8 cellular contexts compared by ENCODE assay signal in the genomic region with DNA sequence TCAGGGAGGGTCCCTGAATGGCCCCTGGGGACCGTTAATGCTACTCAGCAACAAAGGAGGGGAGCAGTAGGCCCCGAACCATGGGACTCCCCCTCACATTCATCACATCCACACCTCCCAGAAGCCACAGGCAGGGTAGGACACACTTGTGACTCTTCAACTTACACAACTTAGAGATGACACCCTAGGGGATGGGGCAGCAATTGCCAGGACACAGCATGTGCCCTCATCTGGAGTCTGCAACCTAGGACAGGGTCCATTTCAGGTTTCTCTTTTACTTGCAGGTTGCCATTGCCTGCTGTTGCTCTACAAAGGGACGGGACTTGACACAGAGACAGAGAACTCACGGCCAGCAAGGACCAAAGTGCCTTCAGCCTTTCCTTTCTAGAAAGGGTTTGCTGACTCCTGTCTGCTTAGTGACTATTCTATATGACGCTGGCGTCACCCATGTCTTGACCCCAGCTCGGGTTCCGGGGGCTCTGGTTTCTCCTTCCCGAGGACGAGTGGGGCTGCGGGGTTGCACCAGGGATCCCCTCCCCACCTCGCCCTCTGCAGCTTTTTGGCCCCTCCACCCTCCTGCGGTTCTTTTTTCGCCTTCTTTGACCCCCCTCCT. TPM values are rescaled to one million over a fixed set of nuclear protein-coding genes. Genes with fewer than 3 reads are reported as not detected.
DNase-seq lines count a peak whose midpoint lies in the region; TF ChIP-seq lines count a peak whose summit lies in the region.

No MANE protein-coding gene starts in this region.

- H3K4me2 ChIP-seq in OCI-LY3 (ENCODE audit: low read length): peak overlapping the region; percentile 83

- H3K9ac ChIP-seq in OCI-LY3 (ENCODE audit: low read length) (peak overlapping the region; percentile 61), endocrine pancreas (ENCODE audit: control insufficient read depth, insufficient read depth, low read length) (peak overlapping the region; percentile 5)

- intact Hi-C loops in Caco-2 (cut with micrococcal nuclease; ENCODE audit: unreplicated experiment): loop anchor here (5.0 kb wide), 2 partner anchors 51 to 136 kb away; no protein-coding TSS in a partner anchor

- H3K36me3 ChIP-seq in Caco-2 (ENCODE audit: control insufficient read depth, insufficient read depth, low read length): no peaks in the 10 kb centered on the region
- H3K36me3 ChIP-seq in OCI-LY3 (replicated peaks; ENCODE audit: low read depth, low read length): no peaks in the 10 kb centered on the region
- H3K36me3 ChIP-seq in endocrine pancreas (ENCODE audit: control insufficient read depth, insufficient read depth, low read length): no peaks in the 10 kb centered on the region

- peak overlapping the region; percentile 66 for H3K4me3 ChIP-seq in Caco-2 (ENCODE audit: low read depth, low read length)
- H3K4me3 ChIP-seq in OCI-LY3 (ENCODE audit: low read length): peak overlapping the region; percentile 86
- peak overlapping the region; percentile 52 for H3K4me3 ChIP-seq in endocrine pancreas (ENCODE audit: control insufficient read depth, insufficient read depth, low read length)

- in situ Hi-C loops in GM13976 (cut with MboI; ENCODE audit: low sequenced_read_pairs, unreplicated experiment): loop anchor here (25.0 kb wide), 1 partner anchor 744 kb away; no protein-coding TSS in a partner anchor

- H3K79me2 ChIP-seq in OCI-LY3 (ENCODE audit: low read length): no peaks in the 10 kb centered on the region

- no peak for TF ChIP-seq CTCF in Caco-2 (IDR thresholded peaks at IDR 0.05; ENCODE audit: insufficient read depth in 1 of 2, low read depth in 1 of 2, low read length in 1 of 2, severe bottlenecking in 1 of 2, unreplicated experiment in 1 of 2)
- TF ChIP-seq CTCF in OCI-LY3 (IDR thresholded peaks at IDR 0.05; ENCODE audit: low read depth, low read length): no peak
- no peak for TF ChIP-seq CTCF in neural crest cell (conservative IDR thresholded peaks at IDR 0.05)
- no peak for TF ChIP-seq CTCF in GM13976 (IDR thresholded peaks at IDR 0.05; ENCODE audit: borderline replicate concordance, control extremely low read depth, extremely low read depth, insufficient read depth, missing control alignments)

- H2AFZ ChIP-seq in OCI-LY3 (ENCODE audit: low read depth, low read length): peak overlapping the region; percentile 82; the same call in 1 of the 2 replicates

- no peaks in the 10 kb centered on the region; the same call in 1 of the 2 replicates for H3K4me1 ChIP-seq in Caco-2
- peaks cover 8% of the 10 kb centered on the region for H3K4me1 ChIP-seq in OCI-LY3 (ENCODE audit: low read length)
- no peaks in the 10 kb centered on the region for H3K4me1 ChIP-seq in endocrine pancreas (ENCODE audit: control insufficient read depth, insufficient read depth, low read length)

- H3K9me3 ChIP-seq in Caco-2 (no peaks in the 10 kb centered on the region), OCI-LY3 (ENCODE audit: insufficient read depth, low read length) (no peaks in the 10 kb centered on the region), endocrine pancreas (ENCODE audit: control insufficient read depth, low read length) (no peaks in the 10 kb centered on the region)

- H3K27me3 Mint-ChIP-seq in Caco-2 (ENCODE audit: insufficient read depth, unreplicated experiment) (no peaks in the 10 kb centered on the region), neural crest cell (ENCODE audit: low read depth) (no peaks in the 10 kb centered on the region)

- H4K20me1 ChIP-seq in OCI-LY3 (ENCODE audit: insufficient read depth, low read length): no peaks in the 10 kb centered on the region

- peak overlapping the region; percentile 80 for H3K4me3 Mint-ChIP-seq in Caco-2 (ENCODE audit: unreplicated experiment)
- H3K4me3 Mint-ChIP-seq in neural crest cell: peak overlapping the region; percentile 95

- H3K27me3 ChIP-seq in Caco-2 (replicated peaks; ENCODE audit: control insufficient read depth, insufficient read depth, low read length) (no peaks in the 10 kb centered on the region), OCI-LY3 (ENCODE audit: low read depth, low read length) (0 out of 2 replicates have a peak, but pooled peaks cover 3% of the 10 kb centered on the region), endocrine pancreas (ENCODE audit: control insufficient read depth, insufficient read depth, low read length) (no peaks in the 10 kb centered on the region)

- POLR2A ChIA-PET in Caco-2 (lab: Charles Lee): interaction anchor here (0.5 kb wide), 1 partner anchor 26 kb away, joined by 4 read pairs; no protein-coding TSS in a partner anchor

- H3K27ac Mint-ChIP-seq in Caco-2 (ENCODE audit: unreplicated experiment): peak overlapping the region; percentile 44
- H3K27ac Mint-ChIP-seq in neural crest cell (ENCODE audit: unreplicated experiment): peak overlapping the region; percentile 67

- CTCF ChIA-PET in Caco-2 (lab: Charles Lee): interaction anchor here (0.6 to 1.3 kb wide), 3 partner anchors 12 to 316 kb away, joined by 3 to 6 read pairs (median 3); no protein-coding TSS in a partner anchor

- no peak overlapping the region for H3K27ac ChIP-seq in OCI-LY3 (ENCODE audit: low read length)

- BruUV-seq in Caco-2 (replicated peaks; lab: Mats Ljungman, UMichigan): TSS peak; percentile 68

- H3K36me3 Mint-ChIP-seq in Caco-2 (ENCODE audit: insufficient read depth, unreplicated experiment): no peaks in the 10 kb centered on the region
- peaks cover 25% of the 10 kb centered on the region for H3K36me3 Mint-ChIP-seq in neural crest cell (ENCODE audit: low read depth)

- peak in 1 of 2 experiments; percentile 15 for DNase-seq in Caco-2
- no peak for DNase-seq in neural crest cell (ENCODE audit: low read depth, low spot score)
- DNase-seq in GM13976 (ENCODE audit: low spot score): no peak
- DNase-seq in NCI-H2171 (lab: John Stamatoyannopoulos, UW): no peak
- DNase-seq in AML-193 (lab: John Stamatoyannopoulos, UW): no peak
- DNase-seq in SK-N-DZ (ENCODE audit: low spot score): no peak

- H3K4me1 Mint-ChIP-seq in Caco-2 (ENCODE audit: low read depth, unreplicated experiment) (peaks cover 7% of the 10 kb centered on the region), neural crest cell (peaks cover 29% of the 10 kb centered on the region)

- H3K9me3 Mint-ChIP-seq in Caco-2 (ENCODE audit: unreplicated experiment) (no peaks in the 10 kb centered on the region), neural crest cell (no peaks in the 10 kb centered on the region)

RNA-seq across cellular contexts. Expression of a gene that starts 0.6 kb away (rescaled TPM):
- total RNA-seq in Caco-2 (2022) (8.1 and 8.5 TPM in 2 replicates), neural crest cell (16.4 and 17.5 TPM in 2 replicates)
- polyA plus RNA-seq in SK-N-DZ (2014; cell fraction: cytosol; rRNA removed): 0.65 and 3.8 TPM in 2 replicates
- polyA plus RNA-seq in SK-N-DZ (2014; cell fraction: nucleus; rRNA removed): 1.1 and 1.5 TPM in 2 replicates

RNA-seq across cellular contexts. Expression of a gene that starts 42.9 kb away (rescaled TPM):
- total RNA-seq in Caco-2 (2022) (not detected in 2 replicates), neural crest cell (not detected in 2 replicates)
- polyA plus RNA-seq in SK-N-DZ (2014; cell fraction: cytosol; rRNA removed): not detected in 2 replicates
- polyA plus RNA-seq in SK-N-DZ (2014; cell fraction: nucleus; rRNA removed): not detected in 2 replicates
